ENCODE assay signal across 1 cellular context in genomic region chr5:39757121-39757520, GRCh38.
TF ChIP-seq lines count a peak whose summit lies in the region.

No MANE protein-coding gene starts in this region.

TF ChIP-seq in SK-N-SH, 30 proteins besides CTCF, POLR2A, EP300 and RAD21 (continued from another document):
- no peak for TF ChIP-seq ZBTB33 (IDR thresholded peaks at IDR 0.05; ENCODE audit: borderline replicate concordance, low read depth)
- TF ChIP-seq SMC3 (IDR thresholded peaks at IDR 0.05; ENCODE audit: low read depth, low read length) = no peak
- no peak for TF ChIP-seq IRF3 (IDR thresholded peaks at IDR 0.05; ENCODE audit: low read depth, low read length)
- TF ChIP-seq SIN3A (IDR thresholded peaks at IDR 0.05; ENCODE audit: borderline replicate concordance, low read depth, low read length) = no peak
- TF ChIP-seq PBX3 (IDR thresholded peaks at IDR 0.05) = no peak
- TF ChIP-seq MXI1 (IDR thresholded peaks at IDR 0.05; ENCODE audit: low read depth, low read length) = no peak
- TF ChIP-seq NRF1 (IDR thresholded peaks at IDR 0.05; ENCODE audit: low read depth, low read length) = no peak
- TF ChIP-seq TEAD4 (IDR thresholded peaks at IDR 0.05; ENCODE audit: borderline replicate concordance, insufficient read depth) = no peak
